Comparison of ENCODE assay signal across 3 cellular contexts in the genomic region with DNA sequence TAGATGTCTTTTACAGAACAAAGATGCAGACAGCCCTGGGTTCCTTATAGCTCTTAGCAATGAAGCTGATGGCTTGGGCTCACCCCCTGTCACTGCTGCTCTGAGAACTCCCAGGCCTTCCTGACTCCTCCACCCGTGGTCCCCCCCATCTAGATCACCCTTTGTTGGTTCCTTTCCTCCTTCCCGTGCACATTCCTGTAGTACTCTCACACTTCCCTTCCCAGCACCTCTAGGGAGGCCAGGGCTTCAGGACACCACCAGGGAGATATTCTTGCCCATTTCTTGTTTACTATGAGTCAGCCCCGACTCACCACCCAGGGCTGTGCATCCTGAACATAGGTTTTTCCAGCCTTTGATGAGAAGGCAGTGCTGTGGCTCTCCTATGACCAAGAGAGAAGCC.
TF ChIP-seq lines count a peak whose summit lies in the region.

No MANE protein-coding gene starts in this region.

TF ChIP-seq in IMR-90, 13 proteins besides CTCF, POLR2A, EP300 and RAD21:
- TF ChIP-seq, protein P1, sequence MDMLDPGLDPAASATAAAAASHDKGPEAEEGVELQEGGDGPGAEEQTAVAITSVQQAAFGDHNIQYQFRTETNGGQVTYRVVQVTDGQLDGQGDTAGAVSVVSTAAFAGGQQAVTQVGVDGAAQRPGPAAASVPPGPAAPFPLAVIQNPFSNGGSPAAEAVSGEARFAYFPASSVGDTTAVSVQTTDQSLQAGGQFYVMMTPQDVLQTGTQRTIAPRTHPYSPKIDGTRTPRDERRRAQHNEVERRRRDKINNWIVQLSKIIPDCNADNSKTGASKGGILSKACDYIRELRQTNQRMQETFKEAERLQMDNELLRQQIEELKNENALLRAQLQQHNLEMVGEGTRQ (IDR thresholded peaks at IDR 0.05; ENCODE audit: low read depth, low read length) = no peak
- TF ChIP-seq BHLHE40 (IDR thresholded peaks at IDR 0.05; ENCODE audit: low read depth, low read length) (0 out of 2 replicates have a peak, but pooled peaks have one; percentile 35), MXI1 (IDR thresholded peaks at IDR 0.05; ENCODE audit: borderline replicate concordance, low read depth, low read length) (no peak), RCOR1 (IDR thresholded peaks at IDR 0.05; ENCODE audit: insufficient replicate concordance, low read length) (peak; percentile 36), RFX5 (IDR thresholded peaks at IDR 0.05; ENCODE audit: low read depth, low read length) (no peak), MAZ (IDR thresholded peaks at IDR 0.05; ENCODE audit: borderline replicate concordance, low read depth, low read length) (no peak), FOS (IDR thresholded peaks at IDR 0.05; ENCODE audit: low read depth, low read length) (peak; percentile 85)
TF ChIP-seq in IMR-90: peak in this region for 3.

TF ChIP-seq in HepG2, 621 proteins besides CTCF, POLR2A, EP300 and RAD21:
- TF ChIP-seq FOXA3 (CRISPR knock-in tag; IDR thresholded peaks at IDR 0.05) = peak; percentile 35; the same call in 1 of the 2 replicates
- TF ChIP-seq ARHGAP35 (CRISPR knock-in tag; IDR thresholded peaks at IDR 0.05; ENCODE audit: borderline replicate concordance) = no peak
- peak; percentile 44 for TF ChIP-seq XRCC5 (optimal IDR thresholded peaks at IDR 0.05; ENCODE audit: low read length)
- TF ChIP-seq UBTF (CRISPR knock-in tag; IDR thresholded peaks at IDR 0.05) = no peak
- no peak for TF ChIP-seq CCDC6 (CRISPR knock-in tag; IDR thresholded peaks at IDR 0.05)
- TF ChIP-seq FOXA1 (IDR thresholded peaks at IDR 0.05) = no peak
- TF ChIP-seq FOXA1 (CRISPR knock-in tag; IDR thresholded peaks at IDR 0.05) = peak; percentile 31; the same call in 1 of the 2 replicates
- TF ChIP-seq FOSL2 (CRISPR knock-in tag; IDR thresholded peaks at IDR 0.05) = peak; percentile 93

TF ChIP-seq in GM23338, 12 proteins besides CTCF, POLR2A, EP300 and RAD21:
- TF ChIP-seq EZH2phosphoT487 (IDR thresholded peaks at IDR 0.05; ENCODE audit: unreplicated experiment) = no peak
